1 cellular context compared by ENCODE assay signal in genomic region chr4:143338313-143338712, GRCh38.
TF ChIP-seq lines count a peak whose summit lies in the region.

No MANE protein-coding gene starts in this region.

TF ChIP-seq in SK-N-SH treated with all-trans-retinoic acid at 6 μM for 48 hours, 23 proteins besides CTCF, POLR2A, EP300 and RAD21 (continued from another document):
- TF ChIP-seq POU6F1 (CRISPR knock-in tag; IDR thresholded peaks at IDR 0.05; ENCODE audit: borderline replicate concordance, low read depth) (no peak), PATZ1 (CRISPR knock-in tag; IDR thresholded peaks at IDR 0.05; ENCODE audit: borderline replicate concordance) (no peak), ESRRG (CRISPR knock-in tag; IDR thresholded peaks at IDR 0.05) (no peak)
